In the genomic region with DNA sequence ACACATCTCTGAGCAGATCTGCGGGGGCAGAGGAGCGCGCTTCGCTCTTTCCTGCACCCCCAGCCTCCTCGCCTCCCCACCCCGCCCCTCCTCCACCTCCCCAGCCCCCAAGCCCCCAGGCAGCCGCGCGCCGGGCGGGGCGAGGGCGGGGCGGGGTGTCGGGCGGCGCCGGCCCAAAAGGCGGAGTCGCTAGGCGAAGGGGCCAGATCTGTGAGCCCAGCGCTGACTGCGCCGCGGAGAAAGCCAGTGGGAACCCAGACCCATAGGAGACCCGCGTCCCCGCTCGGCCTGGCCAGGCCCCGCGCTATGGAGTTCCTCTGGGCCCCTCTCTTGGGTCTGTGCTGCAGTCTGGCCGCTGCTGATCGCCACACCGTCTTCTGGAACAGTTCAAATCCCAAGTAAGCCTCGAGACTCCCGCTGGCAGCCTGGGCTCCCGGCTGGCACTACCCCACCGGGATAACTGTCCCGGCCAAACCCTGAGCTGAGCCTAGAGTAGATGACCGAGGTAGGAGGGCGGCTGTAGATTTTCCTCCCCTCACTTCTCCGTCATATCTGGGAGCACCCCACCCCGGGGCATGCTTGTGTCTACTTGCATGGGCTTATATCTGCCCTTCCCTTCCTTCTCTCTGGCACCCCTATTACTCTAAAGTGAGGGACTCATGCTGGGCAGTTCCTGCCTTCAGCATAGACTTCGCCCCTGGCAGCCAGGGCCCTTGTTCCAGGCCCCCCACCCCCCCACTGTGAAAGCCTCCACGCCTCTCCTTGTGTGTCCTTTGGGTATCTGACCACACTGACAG, we compare ENCODE assay signal across 8 cellular contexts. TPM values are rescaled to one million over a fixed set of nuclear protein-coding genes. Genes with fewer than 3 reads are reported as not detected.
DNase-seq lines count a peak whose midpoint lies in the region; ATAC-seq and TF ChIP-seq lines count a peak whose summit lies in the region.

A gene with protein sequence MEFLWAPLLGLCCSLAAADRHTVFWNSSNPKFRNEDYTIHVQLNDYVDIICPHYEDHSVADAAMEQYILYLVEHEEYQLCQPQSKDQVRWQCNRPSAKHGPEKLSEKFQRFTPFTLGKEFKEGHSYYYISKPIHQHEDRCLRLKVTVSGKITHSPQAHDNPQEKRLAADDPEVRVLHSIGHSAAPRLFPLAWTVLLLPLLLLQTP (plus strand): TSS at position 205 of the 797 bp plus-strand sequence. CDS start 102 bp downstream, at position 307.

- H3K9me3 ChIP-seq in PC-9 (ENCODE audit: insufficient read depth, low read depth), result no peaks in the 10 kb centered on the region
- H3K9me3 ChIP-seq in neutrophil, result no peaks in the 10 kb centered on the region
- no peaks in the 10 kb centered on the region for H3K9me3 ChIP-seq in uterus

- peak within 1 kb of the TSS; percentile 73 for H3K4me3 Mint-ChIP-seq in activated naive CD8-positive, alpha-beta T cell treated with anti-CD3 and anti-CD28 coated beads, Interleukin-2, amount 50 U/mL, for 24 hours

- peak in 1 of 2 donors; percentile 77 for TF ChIP-seq POLR2A in uterus (IDR thresholded peaks at IDR 0.05)

- DNase-seq in DMS79 treated with DMSO at 0.1 percent for 48 hours (lab: John Stamatoyannopoulos, UW) (peak; percentile 17), DMS79 (lab: John Stamatoyannopoulos, UW) (no peak), PC-9 (peak in 1 of 2 experiments; percentile 70), Right ventricle myocardium superior (peak; percentile 84), uterus (peak; percentile 49 to 61), SKM-1 treated with dmso at 0.1 percent for 144 hours (lab: John Stamatoyannopoulos, UW; ENCODE audit: unreplicated experiment) (no peak)
- DNase-seq in activated naive CD8-positive, alpha-beta T cell treated with anti-CD3 and anti-CD28 coated beads, Interleukin-2, amount 50 U/mL, for 24 hours, result peak; percentile 38

- peaks cover 67% of the 10 kb centered on the region for H3F3A ChIP-seq in PC-9 (ENCODE audit: insufficient read depth, low read depth)

- H3K4me1 Mint-ChIP-seq in activated naive CD8-positive, alpha-beta T cell treated with anti-CD3 and anti-CD28 coated beads, Interleukin-2, amount 50 U/mL, for 24 hours, result peaks cover 29% of the 10 kb centered on the region

- H3K9me2 ChIP-seq in PC-9 (ENCODE audit: insufficient read depth), result no peaks in the 10 kb centered on the region

- H3K27ac Mint-ChIP-seq in activated naive CD8-positive, alpha-beta T cell treated with anti-CD3 and anti-CD28 coated beads, Interleukin-2, amount 50 U/mL, for 24 hours, result peak within 1 kb of the TSS; percentile 43

- peaks cover 41% of the 10 kb centered on the region for H3K79me2 ChIP-seq in PC-9 (ENCODE audit: low read depth)

- intact Hi-C loops in PC-9 (cut with micrococcal nuclease; ENCODE audit: unreplicated experiment) (loop anchor here (1.0 to 5.0 kb wide), 4 partner anchors 7 to 571 kb away; a partner anchor contains a TSS), Right ventricle myocardium superior (cut with DNase I) (loop anchor here (5.0 kb wide), 2 partner anchors 36 to 39 kb away; no protein-coding TSS in a partner anchor), uterus (cut with DNase I; ENCODE audit: low total_unique reads) (no loop called here)

- TF ChIP-seq CTCF in PC-9 (conservative IDR thresholded peaks at IDR 0.05) (no peak), neutrophil (IDR thresholded peaks at IDR 0.05) (no peak), uterus (IDR thresholded peaks at IDR 0.05) (no peak)

- CTCF ChIA-PET in PC-9 (lab: Charles Lee), result interaction anchor here (1.0 to 1.2 kb wide), 2 partner anchors 39 to 45 kb away, joined by 3 to 5 read pairs; a partner anchor contains a TSS

- H3K9me3 Mint-ChIP-seq in activated naive CD8-positive, alpha-beta T cell treated with anti-CD3 and anti-CD28 coated beads, Interleukin-2, amount 50 U/mL, for 24 hours, result no peaks in the 10 kb centered on the region

- H3K36me3 Mint-ChIP-seq in activated naive CD8-positive, alpha-beta T cell treated with anti-CD3 and anti-CD28 coated beads, Interleukin-2, amount 50 U/mL, for 24 hours (ENCODE audit: low read depth), result no peaks in the 10 kb centered on the region

- no peaks in the 10 kb centered on the region for H4K20me1 ChIP-seq in PC-9 (ENCODE audit: insufficient read depth)

- peak; percentile 50 for ATAC-seq in activated naive CD8-positive, alpha-beta T cell treated with anti-CD3 and anti-CD28 coated beads, Interleukin-2, amount 50 U/mL, for 24 hours
- ATAC-seq in Right ventricle myocardium superior (ENCODE audit: poor library complexity), result peak; percentile 79

- peak within 1 kb of the TSS; percentile 99 for H3K4me2 ChIP-seq in PC-9

- peak within 1 kb of the TSS; percentile 98 for H3K27ac ChIP-seq in PC-9
- no peak within 1 kb of the TSS for H3K27ac ChIP-seq in neutrophil
- peak within 1 kb of the TSS; percentile 74 to 83 for H3K27ac ChIP-seq in uterus

- peaks cover 19% of the 10 kb centered on the region for H3K27me3 Mint-ChIP-seq in activated naive CD8-positive, alpha-beta T cell treated with anti-CD3 and anti-CD28 coated beads, Interleukin-2, amount 50 U/mL, for 24 hours

- H3K36me3 ChIP-seq in PC-9 (ENCODE audit: low read depth) (peaks cover 11% of the 10 kb centered on the region), neutrophil (no peaks in the 10 kb centered on the region), uterus (no peaks in the 10 kb centered on the region)

- H3K4me1 ChIP-seq in PC-9 (replicated peaks; ENCODE audit: insufficient read depth), result peaks cover 59% of the 10 kb centered on the region
- peaks cover 28 to 31% of the 10 kb centered on the region in 2 experiments for H3K4me1 ChIP-seq in neutrophil (ENCODE audit: control insufficient read depth in 1 of 2, insufficient read depth in 1 of 2, low read depth in 1 of 2, low read length in 1 of 2)
- H3K4me1 ChIP-seq in uterus, result peaks cover 0 to 23% of the 10 kb centered on the region in 2 donors

- BruUV-seq in PC-9 (replicated peaks; lab: Mats Ljungman, UMichigan), result TSS peak; percentile 72

- peak within 1 kb of the TSS; percentile 79 for H2AFZ ChIP-seq in PC-9

- H3K27me3 ChIP-seq in PC-9 (ENCODE audit: insufficient read depth, low read depth), result no peaks in the 10 kb centered on the region
- H3K27me3 ChIP-seq in neutrophil, result peaks cover 74% of the 10 kb centered on the region
- no peaks in the 10 kb centered on the region for H3K27me3 ChIP-seq in uterus

- peak within 1 kb of the TSS; percentile 85 for H3K4me3 ChIP-seq in PC-9
- H3K4me3 ChIP-seq in neutrophil (ENCODE audit: low read depth in 1 of 2, low read length in 1 of 2), result peak within 1 kb of the TSS; percentile 34 to 60
- peak within 1 kb of the TSS; percentile 62 for H3K4me3 ChIP-seq in uterus

- POLR2A ChIA-PET in PC-9 (lab: Charles Lee; ENCODE audit: unreplicated experiment), result no interaction called here

RNA-seq across cellular contexts. Expression of the gene that starts here (rescaled TPM):
- total RNA-seq in PC-9 (2021) (30.6 and 35.7 TPM in 2 replicates), Right ventricle myocardium superior (41.5 TPM), uterus (10 to 100 TPM; 22.3 to 58.5 (median 36.5) TPM)

Comparison
In these comparisons a context has a peak if more than half of its experiments do, and no peak if none do; other contexts are left out.
1. DNase-seq: peak in DMS79 treated with DMSO at 0.1 percent for 48 hours (single experiment), activated naive CD8-positive, alpha-beta T cell treated with anti-CD3 and anti-CD28 coated beads, Interleukin-2, amount 50 U/mL, for 24 hours (single experiment), Right ventricle myocardium superior (single experiment) and uterus (2 of 2); none in DMS79 (single experiment) and SKM-1 treated with dmso at 0.1 percent for 144 hours (single experiment).
2. Peak in every context shown above with its lines, with median percentiles within 50 percentile points of each other: H3K4me3 ChIP-seq.